11 cellular contexts compared by ENCODE assay signal in genomic region chr7:153327683-153328082, GRCh38.
"Had no signal": no experiment of that assay in that cellular context is flagged by ENCODE, and none has a peak within 500 bp of the region (broad histone marks: within the 10 kb centered on the region; RNA-seq: fewer than 3 reads in every experiment).

No MANE protein-coding gene starts in this region.

- H3K4me3 ChIP-seq: GM23248, GM23338, HAP-1 had no signal

- ATAC-seq: GM23338, HCT116 had no signal

- H2AFZ ChIP-seq: GM23248, GM23338 had no signal

- H3K36me3 ChIP-seq: HAP-1 had no signal

- H3K27ac ChIP-seq: GM23248 had no signal

- FAIRE-seq: H1, H54 had no signal

- H3K4me2 ChIP-seq: GM23338 had no signal

- DNase-seq: GM23248, GOT3, H7, H9, HCEC 1CT, HFFc6 had no signal

- H3K4me1 ChIP-seq: HAP-1 had no signal

- H3K9me3 ChIP-seq: HAP-1 had no signal

- H3K9ac ChIP-seq: GM23248 had no signal
